9 cellular contexts compared by ENCODE assay signal in the genomic region with DNA sequence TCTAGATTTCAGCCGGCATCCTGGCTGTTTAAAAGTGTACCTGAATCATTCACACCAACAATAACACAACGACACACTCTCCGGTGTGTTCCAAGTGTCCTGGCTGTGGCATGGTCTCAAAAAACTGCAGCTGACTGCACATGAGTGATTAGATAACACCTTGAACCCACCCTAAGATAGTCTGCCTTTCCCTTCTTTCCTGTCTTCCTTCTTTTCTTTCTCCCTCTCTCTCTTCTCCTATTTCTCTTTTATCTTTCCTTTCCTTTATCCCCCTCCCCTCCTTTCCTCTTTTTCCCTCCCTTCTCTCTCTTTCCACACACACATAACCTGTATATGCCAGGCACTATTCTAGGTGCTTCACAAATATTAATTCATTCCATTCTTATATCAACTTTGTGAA. TPM values are rescaled to one million over a fixed set of nuclear protein-coding genes. Genes with fewer than 3 reads are reported as not detected.
DNase-seq lines count a peak whose midpoint lies in the region; ATAC-seq, FAIRE-seq and TF ChIP-seq lines count a peak whose summit lies in the region.
"Had no signal": no experiment of that assay in that cellular context is flagged by ENCODE, and none has a peak within 500 bp of the region (broad histone marks: within the 10 kb centered on the region; RNA-seq: fewer than 3 reads in every experiment).

No MANE protein-coding gene starts in this region.

- H3K9me3 Mint-ChIP-seq in H9: no peaks in the 10 kb centered on the region; a peak in 1 of 5 replicates
- H3K9me3 Mint-ChIP-seq in endothelial cell (ENCODE audit: unreplicated experiment): no peaks in the 10 kb centered on the region

- no peak overlapping the region for H2AK5ac ChIP-seq in H9 (ENCODE audit: insufficient read length, low read length)

- no peak overlapping the region for H2BK15ac ChIP-seq in H9 (ENCODE audit: low read depth, low read length)

- H3K14ac ChIP-seq in H9 (ENCODE audit: insufficient read depth, low read length): no peak overlapping the region

- H3K79me2 ChIP-seq in H9 (ENCODE audit: insufficient read depth, low read length): no peaks in the 10 kb centered on the region

- WGBS in H9 (ENCODE audit: extremely low coverage, insufficient read length, low lambda C conversion rate): no CpG with 5 or more reads among the region's 3 CpGs
- 69 to 82% methylated on average over 3 of the region's 3 CpGs for WGBS in sigmoid colon, 2 donors

- peak overlapping the region in 1 of 4 donors; percentile 80 for H3K4me3 ChIP-seq in sigmoid colon
- H3K4me3 ChIP-seq in lower lobe of right lung: no peak overlapping the region

- no peak overlapping the region for H3K9ac ChIP-seq in H9 (ENCODE audit: extremely low read depth, insufficient read length, low read length)

- no peak overlapping the region for H2BK120ac ChIP-seq in H9 (ENCODE audit: low read depth, low read length, poor library complexity, severe bottlenecking)

- H3K27me3 ChIP-seq in H9 (ENCODE audit: insufficient read depth, low read length) (no peaks in the 10 kb centered on the region), sigmoid colon (no peaks in the 10 kb centered on the region), lower lobe of right lung (ENCODE audit: low read depth) (no peaks in the 10 kb centered on the region)

- no peaks in the 10 kb centered on the region for H4K20me1 ChIP-seq in H9 (ENCODE audit: control insufficient read depth, insufficient read depth, insufficient read length)

- H2BK12ac ChIP-seq in H9 (ENCODE audit: insufficient read length, low read depth, low read length): no peak overlapping the region

- ATAC-seq in GM18909 (IDR thresholded peaks at IDR 0.05; ENCODE audit: poor library complexity, unreplicated experiment) (no peak), lower lobe of right lung (no peak)

- H3T11ph ChIP-seq in H9 (ENCODE audit: low read length): no peak overlapping the region

- H3K27ac Mint-ChIP-seq in H9: no peak overlapping the region
- peak overlapping the region; percentile 1 for H3K27ac Mint-ChIP-seq in endothelial cell (ENCODE audit: unreplicated experiment)

- H3K4me2 ChIP-seq in H9 (ENCODE audit: insufficient read depth, insufficient read length, low read length): peak overlapping the region; percentile 96

- no peaks in the 10 kb centered on the region; the same call in 1 of the 2 replicates for H3K4me1 ChIP-seq in H9 (ENCODE audit: insufficient read depth, low read length)
- H3K4me1 ChIP-seq in sigmoid colon: peaks cover 0 to 19% (median 13%) of the 10 kb centered on the region in 4 donors
- peaks cover 36% of the 10 kb centered on the region for H3K4me1 ChIP-seq in lower lobe of right lung

- H3K79me1 ChIP-seq in H9 (ENCODE audit: insufficient read depth, low read depth, low read length, poor library complexity, severe bottlenecking): no peaks in the 10 kb centered on the region

- TF ChIP-seq EP300 in sigmoid colon (IDR thresholded peaks at IDR 0.05): no peak

- TF ChIP-seq CTCF in H9 (conservative IDR thresholded peaks at IDR 0.05): no peak
- no peak for TF ChIP-seq CTCF in endothelial cell (IDR thresholded peaks at IDR 0.05; ENCODE audit: unreplicated experiment)
- no peak for TF ChIP-seq CTCF in sigmoid colon (IDR thresholded peaks at IDR 0.05)
- no peak for TF ChIP-seq CTCF in D721Med (IDR thresholded peaks at IDR 0.05; ENCODE audit: insufficient read depth, missing control alignments)
- TF ChIP-seq CTCF in lower lobe of right lung (IDR thresholded peaks at IDR 0.05): no peak

- no peaks in the 10 kb centered on the region for H3K36me3 ChIP-seq in sigmoid colon
- H3K36me3 ChIP-seq in lower lobe of right lung: no peaks in the 10 kb centered on the region

- intact Hi-C loops in sigmoid colon (cut with DNase I) (loop anchor here (5.0 to 10.0 kb wide), 2 partner anchors 229 to 257 kb away; partner anchors contain the start of gene MTHFS), lower lobe of right lung (cut with DNase I) (no loop called here)

- H3K9me3 ChIP-seq in H9 (ENCODE audit: control insufficient read depth, low read depth, low read length) (no peaks in the 10 kb centered on the region), sigmoid colon (no peaks in the 10 kb centered on the region), lower lobe of right lung (no peaks in the 10 kb centered on the region)

- H2BK5ac ChIP-seq in H9 (ENCODE audit: insufficient read length, low read length): no peak overlapping the region

- no peak for FAIRE-seq in D721Med (lab: Jason Lieb, UNC)
- FAIRE-seq in urothelium cell line (lab: Jason Lieb, UNC): no peak

- H4K5ac ChIP-seq in H9 (ENCODE audit: insufficient read length, low read depth, low read length): no peak overlapping the region

- no peak overlapping the region for H3K18ac ChIP-seq in H9 (ENCODE audit: insufficient read length, low read depth, low read length)

- H4K8ac ChIP-seq in H9 (replicated peaks; ENCODE audit: insufficient read length, low read depth, low read length): no peak overlapping the region

- peaks cover 29 to 33% of the 10 kb centered on the region in 2 experiments for H3K4me1 Mint-ChIP-seq in H9
- peaks cover 10% of the 10 kb centered on the region for H3K4me1 Mint-ChIP-seq in endothelial cell (ENCODE audit: unreplicated experiment)

- H3K36me3 Mint-ChIP-seq in H9 (ENCODE audit: insufficient read depth in 1 of 3, low read depth in 3 of 3) (peaks cover 0 to 3% (median 0%) of the 10 kb centered on the region in 3 experiments; a peak in 2 of 7 replicates), endothelial cell (ENCODE audit: low read depth, unreplicated experiment) (peaks cover 5% of the 10 kb centered on the region)

- H3K4ac ChIP-seq in H9 (ENCODE audit: low read depth, low read length): no peak overlapping the region

- no peak overlapping the region for H3K27ac ChIP-seq in H9 (ENCODE audit: insufficient read length, low read depth, low read length)
- H3K27ac ChIP-seq in sigmoid colon: peak overlapping the region in 3 of 4 donors; percentile 85 to 90 (median 87)
- H3K27ac ChIP-seq in lower lobe of right lung: no peak overlapping the region

- no peak overlapping the region for H4K91ac ChIP-seq in H9 (ENCODE audit: insufficient read length, low read depth, low read length)

- H3K27me3 Mint-ChIP-seq in H9 (ENCODE audit: low read depth) (peaks cover 11% of the 10 kb centered on the region), endothelial cell (ENCODE audit: unreplicated experiment) (peaks cover 3% of the 10 kb centered on the region)

- no peak overlapping the region for H2BK20ac ChIP-seq in H9 (ENCODE audit: low read depth, low read length, poor library complexity, severe bottlenecking)

- DNase-seq in H9 (no peak), OCI-M1 (lab: John Stamatoyannopoulos, UW) (peak; percentile 27), endothelial cell (ENCODE audit: low spot score) (no peak), sigmoid colon (no peak), D721Med (ENCODE audit: insufficient read length, low spot score) (no peak), urothelium cell line (ENCODE audit: low spot score) (no peak), lower lobe of right lung (no peak)
- DNase-seq: NCI-H2081 treated with DMSO at 0.1 percent for 48 hours had no signal

- TF ChIP-seq POLR2A in sigmoid colon (IDR thresholded peaks at IDR 0.05): no peak

- no peak overlapping the region for H3K56ac ChIP-seq in H9 (ENCODE audit: insufficient read length, low read depth, low read length)

- H3K4me3 Mint-ChIP-seq in H9 (peak overlapping the region; percentile 65 to 84), endothelial cell (ENCODE audit: unreplicated experiment) (peak overlapping the region; percentile 87)

- H3K23ac ChIP-seq in H9 (ENCODE audit: insufficient read length, low read depth, low read length): no peak overlapping the region

- H2AFZ ChIP-seq in H9 (ENCODE audit: low read length): no peak overlapping the region

- H3K23me2 ChIP-seq in H9 (ENCODE audit: insufficient read length, low read depth, low read length, poor library complexity, severe bottlenecking): peaks cover 11% of the 10 kb centered on the region

RNA-seq across cellular contexts. Expression of gene FAH, which starts 1.2 kb away (rescaled TPM):
- 21.5 and 21.7 TPM in 2 replicates for total RNA-seq in H9 (2021)
- total RNA-seq in endothelial cell (ENCODE audit: unreplicated experiment): 6.2 TPM
- 10 to 100 TPM; 11.4 to 23.5 (median 12.0) TPM for total RNA-seq in sigmoid colon
- polyA plus RNA-seq in sigmoid colon: 10 to 100 TPM; 14.4 to 17.5 (median 17.1) TPM
- total RNA-seq in lower lobe of right lung: 25.6 TPM

Comparison
In these comparisons a context has a peak if more than half of its experiments do, and no peak if none do; other contexts are left out.
1. H3K27ac ChIP-seq: peak in sigmoid colon (3 of 4); none in H9 (single experiment) and lower lobe of right lung (single experiment).